8 cellular contexts compared by ENCODE assay signal in genomic region chr1:1889847-1890505, GRCh38. TPM values are rescaled to one million over a fixed set of nuclear protein-coding genes. Genes with fewer than 3 reads are reported as not detected.
DNase-seq lines count a peak whose midpoint lies in the region; ATAC-seq and TF ChIP-seq lines count a peak whose summit lies in the region.

No MANE protein-coding gene starts in this region.

- H3K27me3 ChIP-seq in BE2C = no peaks in the 10 kb centered on the region

- POLR2A ChIA-PET in T-cell (lab: Charles Lee) = no interaction called here
- POLR2A ChIA-PET in MCF 10A (lab: Yijun Ruan, JAX) = interaction anchor here (0.7 to 2.7 kb wide), 6 partner anchors 12 to 424 kb away, joined by 3 to 23 read pairs (median 4); no protein-coding TSS in a partner anchor

- peaks cover 7% of the 10 kb centered on the region for H3K4me1 ChIP-seq in BE2C

- H3K4me1 Mint-ChIP-seq in T-cell (peaks cover 57 to 60% (median 59%) of the 10 kb centered on the region in 3 donors), MCF 10A (ENCODE audit: insufficient read depth, unreplicated experiment) (peaks cover 24% of the 10 kb centered on the region)

- H3K27ac Mint-ChIP-seq in T-cell (peak overlapping the region; percentile 70 to 84), MCF 10A (ENCODE audit: low read depth, unreplicated experiment) (peak overlapping the region; percentile 55)

- intact Hi-C loops in MCF 10A (cut with micrococcal nuclease) = loop anchor here (5.0 kb wide), 1 partner anchor 113 kb away; the partner anchor contains the start of gene NADK

- BruUV-seq in MCF 10A (replicated peaks; lab: Mats Ljungman, UMichigan) = no TSS peak

- peak; percentile 27 for ATAC-seq in HG03442 (IDR thresholded peaks at IDR 0.05; ENCODE audit: unreplicated experiment)
- peak; percentile 14 to 43 (median 33) for ATAC-seq in T-cell (replicated peaks in 1 of 4)

- H3K4me3 ChIP-seq in BE2C (ENCODE audit: low read depth, low read length) = peak overlapping the region; percentile 86

- peaks cover 9% of the 10 kb centered on the region for H3K36me3 ChIP-seq in BE2C

- DNase-seq in BE2C (peak; percentile 46), GM19238 (ENCODE audit: insufficient read length, low spot score) (peak; percentile 72), T-cell (peak in 23 of 34 experiments; percentile 8 to 63 (median 29)), MCF 10A (ENCODE audit: unreplicated experiment) (peak; percentile 40), iPS-NIHi7 (ENCODE audit: extremely low spot score) (peak; percentile 54), NCI-H1092 treated with DMSO at 0.1 percent for 48 hours (lab: John Stamatoyannopoulos, UW) (no peak)
- peak; percentile 12 to 35 for DNase-seq in stimulated activated CD4-positive, alpha-beta T cell treated with anti-CD3 and anti-CD28 coated beads, Interleukin-1b, Interleukin-23, amount 100 ng/mL, for 4 hours (ENCODE audit: low read depth in 2 of 2)

- H3K4me3 Mint-ChIP-seq in T-cell (peak overlapping the region; percentile 70 to 83 (median 81)), MCF 10A (ENCODE audit: unreplicated experiment) (peak overlapping the region; percentile 85)

- TF ChIP-seq CTCF in BE2C (IDR thresholded peaks at IDR 0.05; ENCODE audit: low read depth, low read length) (no peak), MCF 10A (IDR thresholded peaks at IDR 0.05; ENCODE audit: unreplicated experiment) (no peak)

- CTCF ChIA-PET in T-cell (lab: Charles Lee) (no interaction called here), MCF 10A (lab: Yijun Ruan, JAX) (interaction anchor here (5.5 kb wide), 1 partner anchor 17 kb away, joined by 25 read pairs; no protein-coding TSS in a partner anchor)

- no peaks in the 10 kb centered on the region for H3K36me3 Mint-ChIP-seq in T-cell
- peaks cover 6% of the 10 kb centered on the region for H3K36me3 Mint-ChIP-seq in MCF 10A (ENCODE audit: insufficient read depth, unreplicated experiment)

- no peaks in the 10 kb centered on the region for H3K9me3 Mint-ChIP-seq in T-cell
- no peaks in the 10 kb centered on the region for H3K9me3 Mint-ChIP-seq in MCF 10A (ENCODE audit: unreplicated experiment)

- H3K9me3 ChIP-seq in BE2C = no peaks in the 10 kb centered on the region

- H3K27me3 Mint-ChIP-seq in T-cell (no peaks in the 10 kb centered on the region), MCF 10A (ENCODE audit: insufficient read depth, unreplicated experiment) (no peaks in the 10 kb centered on the region)

RNA-seq across cellular contexts. Expression of gene GNB1, which starts 0.9 kb away (rescaled TPM):
- 688 TPM for polyA plus RNA-seq in BE2C (2012; ENCODE audit: insufficient read depth, insufficient read length, low read depth)
- 100 to 1,000 TPM; 208 to 295 (median 261) TPM for total RNA-seq in T-cell
- 426 and 430 TPM in 2 replicates for total RNA-seq in MCF 10A (2022)

RNA-seq across cellular contexts. Expression of gene CALML6, which starts 25.1 kb away (rescaled TPM):
- polyA plus RNA-seq in BE2C (2012; ENCODE audit: insufficient read depth, insufficient read length, low read depth) = 0.39 TPM
- total RNA-seq in T-cell (1 to 10 TPM in 3 of 5 donors, under 1 TPM in 2; 0.82 to 1.3 (median 1.1) TPM), MCF 10A (2022) (1.7 and 2.8 TPM in 2 replicates)

RNA-seq across cellular contexts. Expression of gene TMEM52, which starts 29.1 kb away (rescaled TPM):
- polyA plus RNA-seq in BE2C (2012; ENCODE audit: insufficient read depth, insufficient read length, low read depth) = 1.0 TPM
- total RNA-seq in T-cell (under 1 TPM in 3 of 5 donors, not detected in 2; 0.28 to 0.93 (median 0.69) TPM), MCF 10A (2022) (0.91 and 1.2 TPM in 2 replicates)
